Comparison of ENCODE assay signal across 1 cellular context in genomic region chr19:37594064-37594981, GRCh38.
TF ChIP-seq lines count a peak whose summit lies in the region.

Gene ZNF540, plus strand, starts transcription at chr19:37594876. Its CDS starts 3,572 bp downstream, at chr19:37598448.
Gene ZNF571, minus strand, starts transcription at chr19:37594792. Its CDS starts 8,116 bp downstream, at chr19:37586676.

TF ChIP-seq in K562, 482 proteins besides CTCF, POLR2A, EP300 and RAD21 (continued from another document and continues in another):
- no peak for TF ChIP-seq IFI16 (CRISPR knock-in tag; IDR thresholded peaks at IDR 0.05)
- peak; percentile 93 to 94 for TF ChIP-seq NRF1 (conservative IDR thresholded peaks at IDR 0.05 in 1 of 2, IDR thresholded peaks at IDR 0.05 in 1 of 2)
- TF ChIP-seq XRCC5 (IDR thresholded peaks at IDR 0.05; ENCODE audit: low read depth, low read length): no peak
- TF ChIP-seq ZFPM2 (CRISPR knock-in tag; IDR thresholded peaks at IDR 0.05): no peak
- TF ChIP-seq STAT5A (IDR thresholded peaks at IDR 0.05; ENCODE audit: borderline replicate concordance, low read length): no peak
- TF ChIP-seq ELK3 (CRISPR knock-in tag; IDR thresholded peaks at IDR 0.05): no peak
- peak; percentile 78 for TF ChIP-seq PRDM10 (IDR thresholded peaks at IDR 0.05; ENCODE audit: partially characterized antibody)
- no peak for TF ChIP-seq ASH1L (IDR thresholded peaks at IDR 0.05; ENCODE audit: borderline replicate concordance, low read depth, partially characterized antibody)
- no peak for TF ChIP-seq HSF4 (CRISPR knock-in tag; IDR thresholded peaks at IDR 0.05; ENCODE audit: borderline replicate concordance)
- peak; percentile 99 for TF ChIP-seq HNRNPLL (IDR thresholded peaks at IDR 0.05; ENCODE audit: low read depth, low read length, poor library complexity, severe bottlenecking)
- no peak for TF ChIP-seq SMARCE1 (IDR thresholded peaks at IDR 0.05)
- TF ChIP-seq ATF3 (IDR thresholded peaks at IDR 0.05): peak; percentile 81
- TF ChIP-seq ATF3 (CRISPR knock-in tag; conservative IDR thresholded peaks at IDR 0.05): no peak
- no peak for TF ChIP-seq TCF7L2 (IDR thresholded peaks at IDR 0.05; ENCODE audit: low read depth, low read length)
- no peak for TF ChIP-seq ZNF253 (CRISPR knock-in tag; conservative IDR thresholded peaks at IDR 0.05)
- TF ChIP-seq JUNB (CRISPR knock-in tag; conservative IDR thresholded peaks at IDR 0.05): no peak
- 0 out of 2 replicates have a peak, but pooled peaks have one; percentile 31 for TF ChIP-seq DIDO1 (tag; IDR thresholded peaks at IDR 0.05; ENCODE audit: low read depth)
- no peak for TF ChIP-seq ZNF239 (CRISPR knock-in tag; IDR thresholded peaks at IDR 0.05)
- no peak for TF ChIP-seq SIRT6 (IDR thresholded peaks at IDR 0.05; ENCODE audit: low read depth, low read length)
- TF ChIP-seq REST (CRISPR knock-in tag; IDR thresholded peaks at IDR 0.05; ENCODE audit: low read depth): no peak
- no peak for TF ChIP-seq CBFA2T2 (conservative IDR thresholded peaks at IDR 0.05)
- no peak for TF ChIP-seq FOXJ3 (CRISPR knock-in tag; IDR thresholded peaks at IDR 0.05)
- no peak for TF ChIP-seq CEBPG (CRISPR knock-in tag; IDR thresholded peaks at IDR 0.05)
- peak; percentile 87 to 98 for TF ChIP-seq CEBPG (tag; conservative IDR thresholded peaks at IDR 0.05 in 1 of 2, IDR thresholded peaks at IDR 0.05 in 1 of 2)
- TF ChIP-seq TAF9B (IDR thresholded peaks at IDR 0.05; ENCODE audit: partially characterized antibody): peak; percentile 28
- no peak for TF ChIP-seq THRB (CRISPR knock-in tag; conservative IDR thresholded peaks at IDR 0.05)
- TF ChIP-seq FOXJ2 (tag; IDR thresholded peaks at IDR 0.05): peak; percentile 57; the same call in 1 of the 2 replicates
- no peak for TF ChIP-seq TAF1 (IDR thresholded peaks at IDR 0.05; ENCODE audit: control insufficient read depth, extremely low read depth, insufficient read depth, low read length, severe bottlenecking)
- 0 out of 2 replicates have a peak, but pooled peaks have one; percentile 18 for TF ChIP-seq LCOR (CRISPR knock-in tag; IDR thresholded peaks at IDR 0.05)
- TF ChIP-seq ETV1 (tag; conservative IDR thresholded peaks at IDR 0.05; ENCODE audit: low read depth): no peak
- TF ChIP-seq UBTF (IDR thresholded peaks at IDR 0.05; ENCODE audit: borderline replicate concordance in 1 of 2, low read depth in 2 of 2, low read length in 2 of 2): no peak
- no peak for TF ChIP-seq SMC3 (conservative IDR thresholded peaks at IDR 0.05; ENCODE audit: insufficient read depth, low read depth, low read length)
- TF ChIP-seq RBBP5 (IDR thresholded peaks at IDR 0.05; ENCODE audit: borderline replicate concordance, insufficient read depth, low read length, poor library complexity, severe bottlenecking): peak; percentile 31
- no peak for TF ChIP-seq ZNF717 (CRISPR knock-in tag; IDR thresholded peaks at IDR 0.05)
- TF ChIP-seq AFF1 (IDR thresholded peaks at IDR 0.05; ENCODE audit: low read depth in 1 of 2, partially characterized antibody in 2 of 2): peak in 1 of 2 experiments; percentile 85
- no peak for TF ChIP-seq SMAD4 (CRISPR knock-in tag; conservative IDR thresholded peaks at IDR 0.05)
- no peak for TF ChIP-seq ZNF232 (CRISPR knock-in tag; IDR thresholded peaks at IDR 0.05)
- no peak for TF ChIP-seq KDM1A (IDR thresholded peaks at IDR 0.05)
- TF ChIP-seq MLLT1 (IDR thresholded peaks at IDR 0.05): no peak
- TF ChIP-seq JUND (IDR thresholded peaks at IDR 0.05; ENCODE audit: borderline replicate concordance, low read depth, low read length): peak; percentile 34; the same call in 1 of the 2 replicates
- no peak for TF ChIP-seq JUND (tag; IDR thresholded peaks at IDR 0.05; ENCODE audit: borderline replicate concordance, low read depth, low read length)
- no peak for TF ChIP-seq U2AF1 (optimal IDR thresholded peaks at IDR 0.05; ENCODE audit: low read depth, low read length)
- 0 out of 2 replicates have a peak, but pooled peaks have one; percentile 46 for TF ChIP-seq ETS1 (conservative IDR thresholded peaks at IDR 0.05; ENCODE audit: control insufficient read depth, low read depth, low read length)
